Comparison of ENCODE assay signal across 12 cellular contexts in genomic region chr1:7948950-7949349, GRCh38. TPM values are rescaled to one million over a fixed set of nuclear protein-coding genes. Genes with fewer than 3 reads are reported as not detected.
A peak's percentile ranks its signal among the peaks of the same experiment; 100 is the strongest.
DNase-seq lines count a peak whose midpoint lies in the region; ATAC-seq, FAIRE-seq and TF ChIP-seq lines count a peak whose summit lies in the region.
"Had no signal": no experiment of that assay in that cellular context is flagged by ENCODE, and none has a peak within 500 bp of the region (broad histone marks: within the 10 kb centered on the region; RNA-seq: fewer than 3 reads in every experiment).

No MANE protein-coding gene starts in this region.

- H3K4me3 Mint-ChIP-seq in activated CD4-positive, alpha-beta T cell treated with anti-CD3 and anti-CD28 coated beads, Interleukin-2, amount 10 ng/mL, durations not matched to agents 24 days and 14 days, result peak overlapping the region; percentile 63
- H3K4me3 Mint-ChIP-seq in stimulated activated naive CD8-positive, alpha-beta T cell treated with anti-CD3 and anti-CD28 coated beads, Interleukin-15, Interleukin-2, amounts not matched to agents 100 ng/mL and 50 ng/mL, for 24 hours, result peak overlapping the region; percentile 66

- H3K4me3 ChIP-seq in HepG2 (replicated peaks in 1 of 3; ENCODE audit: insufficient read depth in 1 of 3, low read depth in 2 of 3, low read length in 3 of 3), result no peak overlapping the region
- no peak overlapping the region for H3K4me3 ChIP-seq in right lobe of liver
- no peak overlapping the region for H3K4me3 ChIP-seq in endothelial cell of umbilical vein (replicated peaks in 1 of 3; ENCODE audit: insufficient read depth in 1 of 3, low read depth in 1 of 3, low read length in 3 of 3)
- H3K4me3 ChIP-seq in HAP-1, result no peak overlapping the region

- H3K4me2 ChIP-seq in HepG2 (ENCODE audit: low read depth, low read length) (no peak overlapping the region), endothelial cell of umbilical vein (ENCODE audit: insufficient read depth, low read length) (no peak overlapping the region)

- no peak for FAIRE-seq in HepG2 (lab: Jason Lieb, UNC)
- peak; percentile 49 for FAIRE-seq in endothelial cell of umbilical vein (lab: Jason Lieb, UNC)
- FAIRE-seq: GM19239, TTC549 had no signal

- no peak for TF ChIP-seq CTCF in HepG2 (CRISPR knock-in tag; IDR thresholded peaks at IDR 0.05)
- TF ChIP-seq CTCF in right lobe of liver (IDR thresholded peaks at IDR 0.05), result no peak
- TF ChIP-seq CTCF in endothelial cell of umbilical vein (IDR thresholded peaks at IDR 0.05; ENCODE audit: extremely low read depth in 1 of 2, insufficient read depth in 1 of 2, low read depth in 1 of 2, low read length in 2 of 2), result no peak

- TF ChIP-seq EP300 in HepG2 (IDR thresholded peaks at IDR 0.05; ENCODE audit: low read depth in 2 of 2, low read length in 2 of 2), result no peak
- TF ChIP-seq EP300 in HepG2 (CRISPR knock-in tag; IDR thresholded peaks at IDR 0.05; ENCODE audit: borderline replicate concordance), result no peak

- peaks cover 5 to 33% of the 10 kb centered on the region in 2 experiments; a peak in 3 of 5 replicates for H3K27me3 ChIP-seq in HepG2 (ENCODE audit: control insufficient read depth in 1 of 2, insufficient read depth in 2 of 2, low read length in 2 of 2)
- H3K27me3 ChIP-seq in right lobe of liver, result no peaks in the 10 kb centered on the region
- no peaks in the 10 kb centered on the region for H3K27me3 ChIP-seq in endothelial cell of umbilical vein (ENCODE audit: control insufficient read depth in 2 of 2, insufficient read depth in 2 of 2, low read length in 2 of 2)
- no peaks in the 10 kb centered on the region for H3K27me3 ChIP-seq in HAP-1 (ENCODE audit: low read depth)

- H3K27ac ChIP-seq in HepG2 (ENCODE audit: extremely low read length, insufficient read depth, low read length), result no peak overlapping the region
- no peak overlapping the region for H3K27ac ChIP-seq in right lobe of liver
- H3K27ac ChIP-seq in endothelial cell of umbilical vein (ENCODE audit: insufficient read depth, low read depth, low read length), result no peak overlapping the region

- H3K4me1 ChIP-seq in HepG2 (ENCODE audit: insufficient read depth, low read length), result no peaks in the 10 kb centered on the region
- H3K4me1 ChIP-seq in right lobe of liver, result no peaks in the 10 kb centered on the region
- H3K4me1 ChIP-seq in endothelial cell of umbilical vein (ENCODE audit: control insufficient read depth, extremely low read depth, insufficient read depth, low read length), result peaks cover 8% of the 10 kb centered on the region
- no peaks in the 10 kb centered on the region for H3K4me1 ChIP-seq in HAP-1
- H3K4me1 ChIP-seq: Caco-2 had no signal

- intact Hi-C loops in HepG2 (cut with micrococcal nuclease; ENCODE audit: unreplicated experiment), result no loop called here
- intact Hi-C loops in right lobe of liver (cut with DNase I), result no loop called here
- intact Hi-C loops in activated CD4-positive, alpha-beta T cell treated with anti-CD3 and anti-CD28 coated beads, Interleukin-2, amount 10 ng/mL, durations not matched to agents 24 days and 14 days (cut with micrococcal nuclease), result loop anchor here (1.0 kb wide), 2 partner anchors 9 to 47 kb away; partner anchors contain the start of gene TNFRSF9
- intact Hi-C loops in endothelial cell of umbilical vein (cut with micrococcal nuclease), result loop anchor here (1.0 kb wide), 1 partner anchor 46 kb away; no protein-coding TSS in a partner anchor

- DNase-seq in HepG2 (ENCODE audit: low spot score), result no peak
- DNase-seq in right lobe of liver, result no peak
- peak; percentile 83 for DNase-seq in activated CD4-positive, alpha-beta T cell treated with anti-CD3 and anti-CD28 coated beads, Interleukin-2, amount 10 ng/mL, durations not matched to agents 24 days and 14 days
- DNase-seq in endothelial cell of umbilical vein (ENCODE audit: low read depth, low spot score), result no peak
- DNase-seq in HAP-1 (ENCODE audit: low spot score in 2 of 2), result no peak
- no peak for DNase-seq in HuH-7.5 (ENCODE audit: low spot score)
- DNase-seq: Caco-2, NCI-H2171 treated with DMSO at 0.1 percent for 48 hours had no signal

- in situ Hi-C loops in HepG2 (cut with HindIII; ENCODE audit: extremely low pct_ligation_motif_present, low pct_unique_long_range_greater_than_20kb) (no loop called here), HAP-1 (cut with MboI; ENCODE audit: low sequenced_read_pairs) (no loop called here)

- H3K27ac Mint-ChIP-seq in activated CD4-positive, alpha-beta T cell treated with anti-CD3 and anti-CD28 coated beads, Interleukin-2, amount 10 ng/mL, durations not matched to agents 24 days and 14 days, result peak overlapping the region; percentile 79
- peak overlapping the region; percentile 96 for H3K27ac Mint-ChIP-seq in stimulated activated naive CD8-positive, alpha-beta T cell treated with anti-CD3 and anti-CD28 coated beads, Interleukin-15, Interleukin-2, amounts not matched to agents 100 ng/mL and 50 ng/mL, for 24 hours

- no peaks in the 10 kb centered on the region for H4K20me1 ChIP-seq in HepG2 (ENCODE audit: insufficient read depth, low read length)
- H4K20me1 ChIP-seq in endothelial cell of umbilical vein (replicated peaks; ENCODE audit: control insufficient read depth, extremely low read depth, insufficient read depth, low read length), result no peaks in the 10 kb centered on the region

- dilution Hi-C loops in endothelial cell of umbilical vein (cut with MboI; ENCODE audit: extremely low pct_ligation_motif_present, low sequenced_read_pairs), result no loop called here

- H3K27me3 Mint-ChIP-seq in activated CD4-positive, alpha-beta T cell treated with anti-CD3 and anti-CD28 coated beads, Interleukin-2, amount 10 ng/mL, durations not matched to agents 24 days and 14 days, result no peaks in the 10 kb centered on the region
- no peaks in the 10 kb centered on the region for H3K27me3 Mint-ChIP-seq in stimulated activated naive CD8-positive, alpha-beta T cell treated with anti-CD3 and anti-CD28 coated beads, Interleukin-15, Interleukin-2, amounts not matched to agents 100 ng/mL and 50 ng/mL, for 24 hours

- H3K36me3 Mint-ChIP-seq in activated CD4-positive, alpha-beta T cell treated with anti-CD3 and anti-CD28 coated beads, Interleukin-2, amount 10 ng/mL, durations not matched to agents 24 days and 14 days (ENCODE audit: low read depth), result no peaks in the 10 kb centered on the region
- H3K36me3 Mint-ChIP-seq in stimulated activated naive CD8-positive, alpha-beta T cell treated with anti-CD3 and anti-CD28 coated beads, Interleukin-15, Interleukin-2, amounts not matched to agents 100 ng/mL and 50 ng/mL, for 24 hours (ENCODE audit: low read depth), result no peaks in the 10 kb centered on the region

- ATAC-seq in HepG2 (no peak), right lobe of liver (no peak), GM19351 (IDR thresholded peaks at IDR 0.05; ENCODE audit: unreplicated experiment) (no peak)

- H3K36me3 ChIP-seq in HepG2 (replicated peaks in 1 of 2; ENCODE audit: control insufficient read depth in 1 of 2, insufficient read depth in 2 of 2, low read length in 2 of 2) (no peaks in the 10 kb centered on the region), right lobe of liver (no peaks in the 10 kb centered on the region), endothelial cell of umbilical vein (ENCODE audit: control insufficient read depth in 2 of 2, extremely low read depth in 1 of 2, insufficient read depth in 2 of 2, low read length in 2 of 2) (no peaks in the 10 kb centered on the region), HAP-1 (replicated peaks) (no peaks in the 10 kb centered on the region)

- CTCF ChIA-PET in HepG2 (lab: Yijun Ruan, JAX; ENCODE audit: low intra/inter-chr PET ratio, low total read pairs), result no interaction called here
- CTCF ChIA-PET in endothelial cell of umbilical vein (lab: Charles Lee), result no interaction called here

- WGBS in HepG2 (ENCODE audit: low lambda C conversion rate), result 8% methylated on average over 5 of the region's 5 CpGs
- WGBS in right lobe of liver (ENCODE audit: insufficient coverage, low coverage, low lambda C conversion rate, missing lambda C conversion rate), result 57% methylated on average over 5 of the region's 5 CpGs

- peaks cover 35% of the 10 kb centered on the region for H3K4me1 Mint-ChIP-seq in activated CD4-positive, alpha-beta T cell treated with anti-CD3 and anti-CD28 coated beads, Interleukin-2, amount 10 ng/mL, durations not matched to agents 24 days and 14 days
- peaks cover 56% of the 10 kb centered on the region for H3K4me1 Mint-ChIP-seq in stimulated activated naive CD8-positive, alpha-beta T cell treated with anti-CD3 and anti-CD28 coated beads, Interleukin-15, Interleukin-2, amounts not matched to agents 100 ng/mL and 50 ng/mL, for 24 hours (ENCODE audit: low read depth)

- BruUV-seq in HepG2 (replicated peaks; lab: Mats Ljungman, UMichigan) (no TSS peak), endothelial cell of umbilical vein (replicated peaks; lab: Mats Ljungman, UMichigan) (no TSS peak)

- TF ChIP-seq POLR2A in HepG2 (IDR thresholded peaks at IDR 0.05; ENCODE audit: insufficient read depth in 1 of 2, low read depth in 2 of 2, low read length in 2 of 2) (no peak), right lobe of liver (IDR thresholded peaks at IDR 0.05) (no peak), endothelial cell of umbilical vein (IDR thresholded peaks at IDR 0.05; ENCODE audit: low read depth, low read length) (no peak)

- H3K9me3 ChIP-seq in HepG2 (ENCODE audit: low read length) (no peaks in the 10 kb centered on the region), right lobe of liver (no peaks in the 10 kb centered on the region), endothelial cell of umbilical vein (replicated peaks; ENCODE audit: control insufficient read depth, insufficient read depth, low read length) (no peaks in the 10 kb centered on the region), HAP-1 (no peaks in the 10 kb centered on the region)
- H3K9me3 ChIP-seq: Caco-2 had no signal

- TF ChIP-seq RAD21 in HepG2 (CRISPR knock-in tag; IDR thresholded peaks at IDR 0.05), result no peak

- no peak overlapping the region for H2AFZ ChIP-seq in HepG2 (ENCODE audit: low read length)
- no peak overlapping the region for H2AFZ ChIP-seq in endothelial cell of umbilical vein (ENCODE audit: low read depth, low read length)

- POLR2A ChIA-PET in HepG2 (lab: Yijun Ruan, JAX) (no interaction called here), endothelial cell of umbilical vein (lab: Charles Lee) (no interaction called here)

- H3K9me1 ChIP-seq in endothelial cell of umbilical vein (replicated peaks; ENCODE audit: control insufficient read depth, extremely low read depth, insufficient read depth, low read length), result no peaks in the 10 kb centered on the region

- H3K9ac ChIP-seq in HepG2 (ENCODE audit: insufficient read depth, low read depth, low read length), result no peak overlapping the region
- H3K9ac ChIP-seq in endothelial cell of umbilical vein (replicated peaks; ENCODE audit: extremely low read depth, insufficient read depth, low read length), result no peak overlapping the region

- no peaks in the 10 kb centered on the region for H3K9me3 Mint-ChIP-seq in activated CD4-positive, alpha-beta T cell treated with anti-CD3 and anti-CD28 coated beads, Interleukin-2, amount 10 ng/mL, durations not matched to agents 24 days and 14 days
- H3K9me3 Mint-ChIP-seq in stimulated activated naive CD8-positive, alpha-beta T cell treated with anti-CD3 and anti-CD28 coated beads, Interleukin-15, Interleukin-2, amounts not matched to agents 100 ng/mL and 50 ng/mL, for 24 hours, result no peaks in the 10 kb centered on the region

- H3K79me2 ChIP-seq in HepG2 (ENCODE audit: insufficient read depth, low read length) (no peaks in the 10 kb centered on the region), endothelial cell of umbilical vein (ENCODE audit: control insufficient read depth, insufficient read depth, low read length) (no peaks in the 10 kb centered on the region)

RNA-seq across cellular contexts. Expression of gene TNFRSF9, which starts 8.3 kb away (rescaled TPM):
- total RNA-seq in HepG2 (2016; rRNA removed; fragmentation: Illumina TruSeq; extraction: Trizol) (0.07 TPM in 2 replicates), right lobe of liver (under 1 TPM in 4 of 6 experiments, not detected in 2; 0.06 to 0.22 (median 0.10) TPM), endothelial cell of umbilical vein (0.22 TPM in 1 of 2 replicates, not detected in the other)
- not detected in 2 replicates for total RNA-seq in HepG2 (2016; cell fraction: cytosol; rRNA removed; fragmentation: Illumina TruSeq; extraction: Trizol; ENCODE audit: low read depth)
- total RNA-seq in HepG2 (2016; cell fraction: insoluble cytoplasmic fraction; rRNA removed; fragmentation: Illumina TruSeq; extraction: Trizol), result 0.11 and 0.12 TPM in 2 replicates
- total RNA-seq in HepG2 (2016; cell fraction: membrane; rRNA removed; fragmentation: Illumina TruSeq; extraction: Trizol), result 0.03 and 0.15 TPM in 2 replicates
- total RNA-seq in HepG2 (2016; cell fraction: nucleus; rRNA removed; fragmentation: Illumina TruSeq; extraction: Trizol), result not detected in 2 replicates
- polyA plus RNA-seq in HepG2 (2011; rRNA removed) (not detected in 2 replicates), endothelial cell of umbilical vein (0.15 and 0.27 TPM in 2 replicates)
- 0.03 TPM in 1 of 2 replicates, not detected in the other for polyA plus RNA-seq in HepG2 (2011; cell fraction: cytosol; rRNA removed)
- polyA plus RNA-seq in HepG2 (2011; cell fraction: nucleus; rRNA removed), result not detected in 2 replicates
- not detected in 2 replicates for polyA plus RNA-seq in HepG2 (2012)
- polyA plus RNA-seq in HepG2 (2016; cell fraction: cytosol; fragmentation: Illumina TruSeq; extraction: Trizol; ENCODE audit: low read depth), result not detected in 2 replicates
- polyA plus RNA-seq in HepG2 (2016; cell fraction: insoluble cytoplasmic fraction; fragmentation: Illumina TruSeq; extraction: Trizol; ENCODE audit: low read depth), result 0.16 TPM in 1 of 2 replicates, not detected in the other
- polyA plus RNA-seq in HepG2 (2016; cell fraction: membrane; fragmentation: Illumina TruSeq; extraction: Trizol; ENCODE audit: low read depth), result 0.05 TPM in 1 of 2 replicates, not detected in the other
- 0.07 TPM in 1 of 2 replicates, not detected in the other for polyA plus RNA-seq in HepG2 (2016; cell fraction: nucleus; fragmentation: Illumina TruSeq; extraction: Trizol; ENCODE audit: insufficient read depth, low read depth)
- polyA minus RNA-seq in HepG2 (2011; rRNA and poly(A)+ RNA removed; ENCODE audit: low replicate concordance), result 1.3 TPM in 1 of 2 replicates, not detected in the other
- polyA minus RNA-seq in HepG2 (2011; cell fraction: cytosol; rRNA and poly(A)+ RNA removed), result not detected in 2 replicates
- polyA minus RNA-seq in HepG2 (2011; cell fraction: nucleus; rRNA and poly(A)+ RNA removed), result not detected in 2 replicates
- total RNA-seq in activated CD4-positive, alpha-beta T cell treated with anti-CD3 and anti-CD28 coated beads, Interleukin-2, amount 10 ng/mL, durations not matched to agents 24 days and 14 days, result 30.5 and 30.9 TPM in 2 replicates
- polyA plus RNA-seq in endothelial cell of umbilical vein (2011; cell fraction: cytosol; rRNA removed), result 0.10 and 0.18 TPM in 2 replicates
- 0.08 TPM in 1 of 2 replicates, not detected in the other for polyA plus RNA-seq in endothelial cell of umbilical vein (2011; cell fraction: nucleus; rRNA removed)
- polyA plus RNA-seq in endothelial cell of umbilical vein (2012), result 0.13 and 0.30 TPM in 2 replicates
- polyA minus RNA-seq in endothelial cell of umbilical vein, result 0.04 and 0.27 TPM in 2 replicates
- polyA minus RNA-seq in endothelial cell of umbilical vein (2011; cell fraction: cytosol; rRNA and poly(A)+ RNA removed), result 2.2 TPM
- polyA minus RNA-seq in endothelial cell of umbilical vein (2011; cell fraction: nucleus; rRNA and poly(A)+ RNA removed), result 0.19 TPM in 1 of 2 replicates, not detected in the other

RNA-seq across cellular contexts. Expression of gene PARK7, which starts 12.6 kb away (rescaled TPM):
- total RNA-seq in HepG2 (2016; rRNA removed; fragmentation: Illumina TruSeq; extraction: Trizol) (296 and 409 TPM in 2 replicates), right lobe of liver (100 to 1,000 TPM; 144 to 218 (median 173) TPM), endothelial cell of umbilical vein (289 and 294 TPM in 2 replicates)
- total RNA-seq in HepG2 (2016; cell fraction: cytosol; rRNA removed; fragmentation: Illumina TruSeq; extraction: Trizol; ENCODE audit: low read depth), result 134 and 137 TPM in 2 replicates
- 293 and 390 TPM in 2 replicates for total RNA-seq in HepG2 (2016; cell fraction: insoluble cytoplasmic fraction; rRNA removed; fragmentation: Illumina TruSeq; extraction: Trizol)
- total RNA-seq in HepG2 (2016; cell fraction: membrane; rRNA removed; fragmentation: Illumina TruSeq; extraction: Trizol), result 183 and 197 TPM in 2 replicates
- total RNA-seq in HepG2 (2016; cell fraction: nucleus; rRNA removed; fragmentation: Illumina TruSeq; extraction: Trizol), result 97.3 and 108 TPM in 2 replicates
- polyA plus RNA-seq in HepG2 (2011; rRNA removed) (160 and 212 TPM in 2 replicates), endothelial cell of umbilical vein (150 and 203 TPM in 2 replicates)
- polyA plus RNA-seq in HepG2 (2011; cell fraction: cytosol; rRNA removed), result 157 and 186 TPM in 2 replicates
- 39.0 and 44.4 TPM in 2 replicates for polyA plus RNA-seq in HepG2 (2011; cell fraction: nucleus; rRNA removed)
- 232 and 305 TPM in 2 replicates for polyA plus RNA-seq in HepG2 (2012)
- 218 and 228 TPM in 2 replicates for polyA plus RNA-seq in HepG2 (2016; cell fraction: cytosol; fragmentation: Illumina TruSeq; extraction: Trizol; ENCODE audit: low read depth)
- polyA plus RNA-seq in HepG2 (2016; cell fraction: insoluble cytoplasmic fraction; fragmentation: Illumina TruSeq; extraction: Trizol; ENCODE audit: low read depth), result 522 and 557 TPM in 2 replicates
- polyA plus RNA-seq in HepG2 (2016; cell fraction: membrane; fragmentation: Illumina TruSeq; extraction: Trizol; ENCODE audit: low read depth), result 199 and 221 TPM in 2 replicates
- polyA plus RNA-seq in HepG2 (2016; cell fraction: nucleus; fragmentation: Illumina TruSeq; extraction: Trizol; ENCODE audit: insufficient read depth, low read depth), result 223 and 234 TPM in 2 replicates
- 24.0 and 53.8 TPM in 2 replicates for polyA minus RNA-seq in HepG2 (2011; rRNA and poly(A)+ RNA removed; ENCODE audit: low replicate concordance)
- 52.3 and 53.9 TPM in 2 replicates for polyA minus RNA-seq in HepG2 (2011; cell fraction: cytosol; rRNA and poly(A)+ RNA removed)
- 28.7 and 42.4 TPM in 2 replicates for polyA minus RNA-seq in HepG2 (2011; cell fraction: nucleus; rRNA and poly(A)+ RNA removed)
- 409 and 426 TPM in 2 replicates for total RNA-seq in activated CD4-positive, alpha-beta T cell treated with anti-CD3 and anti-CD28 coated beads, Interleukin-2, amount 10 ng/mL, durations not matched to agents 24 days and 14 days
- 303 and 333 TPM in 2 replicates for polyA plus RNA-seq in endothelial cell of umbilical vein (2011; cell fraction: cytosol; rRNA removed)
- polyA plus RNA-seq in endothelial cell of umbilical vein (2011; cell fraction: nucleus; rRNA removed), result 105 and 149 TPM in 2 replicates
- polyA plus RNA-seq in endothelial cell of umbilical vein (2012), result 348 and 439 TPM in 2 replicates
- polyA minus RNA-seq in endothelial cell of umbilical vein, result 70.4 and 105 TPM in 2 replicates
- polyA minus RNA-seq in endothelial cell of umbilical vein (2011; cell fraction: cytosol; rRNA and poly(A)+ RNA removed), result 71.3 TPM
- polyA minus RNA-seq in endothelial cell of umbilical vein (2011; cell fraction: nucleus; rRNA and poly(A)+ RNA removed), result 22.5 and 25.2 TPM in 2 replicates

Comparison
In these comparisons a context has a peak if more than half of its experiments do, and no peak if none do; other contexts are left out.
1. RNA of gene TNFRSF9, which starts 8.3 kb away (total RNA-seq): 30.5 to 30.9 TPM in activated CD4-positive, alpha-beta T cell treated with anti-CD3 and anti-CD28 coated beads, Interleukin-2, amount 10 ng/mL, durations not matched to agents 24 days and 14 days; 0.22 TPM in endothelial cell of umbilical vein, 0.03 to 0.15 TPM in HepG2 and 0.06 to 0.22 TPM in right lobe of liver; every median in the first group is over 10 times any median in the second.
2. intact Hi-C loops: an anchor here in activated CD4-positive, alpha-beta T cell treated with anti-CD3 and anti-CD28 coated beads, Interleukin-2, amount 10 ng/mL, durations not matched to agents 24 days and 14 days (1.0 kb wide) and endothelial cell of umbilical vein (1.0 kb wide); none called in HepG2 and right lobe of liver.